Comparison of ENCODE assay signal across 2 cellular contexts in the genomic region with DNA sequence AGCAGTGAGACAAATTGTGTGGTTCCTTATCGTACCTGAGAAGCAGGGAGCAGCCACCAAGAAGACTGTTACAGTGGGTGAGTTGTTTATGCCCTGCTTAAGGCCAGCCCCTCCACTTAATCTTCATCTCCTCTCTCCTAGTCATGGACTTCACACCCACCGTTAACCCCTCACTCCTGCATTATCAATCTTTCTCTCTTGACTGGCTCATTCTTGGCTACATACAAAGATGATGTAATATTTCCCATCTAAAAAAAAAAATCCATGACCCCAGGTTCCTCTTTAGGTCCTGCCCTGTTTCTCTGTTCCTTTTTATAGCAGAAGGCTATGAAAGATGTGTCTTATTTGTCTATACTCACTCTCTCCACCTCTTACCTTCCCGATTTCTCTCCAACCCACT.
TF ChIP-seq lines count a peak whose summit lies in the region.

No MANE protein-coding gene starts in this region.

TF ChIP-seq in GM23338, 12 proteins besides CTCF, POLR2A, EP300 and RAD21:
- TF ChIP-seq EZH2 (IDR thresholded peaks at IDR 0.05; ENCODE audit: low read depth, unreplicated experiment): no peak
- no peak for TF ChIP-seq NANOG (IDR thresholded peaks at IDR 0.05; ENCODE audit: borderline replicate concordance)
- TF ChIP-seq, protein P1, sequence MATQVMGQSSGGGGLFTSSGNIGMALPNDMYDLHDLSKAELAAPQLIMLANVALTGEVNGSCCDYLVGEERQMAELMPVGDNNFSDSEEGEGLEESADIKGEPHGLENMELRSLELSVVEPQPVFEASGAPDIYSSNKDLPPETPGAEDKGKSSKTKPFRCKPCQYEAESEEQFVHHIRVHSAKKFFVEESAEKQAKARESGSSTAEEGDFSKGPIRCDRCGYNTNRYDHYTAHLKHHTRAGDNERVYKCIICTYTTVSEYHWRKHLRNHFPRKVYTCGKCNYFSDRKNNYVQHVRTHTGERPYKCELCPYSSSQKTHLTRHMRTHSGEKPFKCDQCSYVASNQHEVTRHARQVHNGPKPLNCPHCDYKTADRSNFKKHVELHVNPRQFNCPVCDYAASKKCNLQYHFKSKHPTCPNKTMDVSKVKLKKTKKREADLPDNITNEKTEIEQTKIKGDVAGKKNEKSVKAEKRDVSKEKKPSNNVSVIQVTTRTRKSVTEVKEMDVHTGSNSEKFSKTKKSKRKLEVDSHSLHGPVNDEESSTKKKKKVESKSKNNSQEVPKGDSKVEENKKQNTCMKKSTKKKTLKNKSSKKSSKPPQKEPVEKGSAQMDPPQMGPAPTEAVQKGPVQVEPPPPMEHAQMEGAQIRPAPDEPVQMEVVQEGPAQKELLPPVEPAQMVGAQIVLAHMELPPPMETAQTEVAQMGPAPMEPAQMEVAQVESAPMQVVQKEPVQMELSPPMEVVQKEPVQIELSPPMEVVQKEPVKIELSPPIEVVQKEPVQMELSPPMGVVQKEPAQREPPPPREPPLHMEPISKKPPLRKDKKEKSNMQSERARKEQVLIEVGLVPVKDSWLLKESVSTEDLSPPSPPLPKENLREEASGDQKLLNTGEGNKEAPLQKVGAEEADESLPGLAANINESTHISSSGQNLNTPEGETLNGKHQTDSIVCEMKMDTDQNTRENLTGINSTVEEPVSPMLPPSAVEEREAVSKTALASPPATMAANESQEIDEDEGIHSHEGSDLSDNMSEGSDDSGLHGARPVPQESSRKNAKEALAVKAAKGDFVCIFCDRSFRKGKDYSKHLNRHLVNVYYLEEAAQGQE (IDR thresholded peaks at IDR 0.05; ENCODE audit: unreplicated experiment): no peak
- no peak for TF ChIP-seq ZNF114 (CRISPR knock-in tag; IDR thresholded peaks at IDR 0.05)
- no peak for TF ChIP-seq ZNF331 (CRISPR knock-in tag; IDR thresholded peaks at IDR 0.05; ENCODE audit: low read depth)
- TF ChIP-seq CREB1 (CRISPR knock-in tag; IDR thresholded peaks at IDR 0.05; ENCODE audit: low read depth): no peak
- TF ChIP-seq, protein P2, sequence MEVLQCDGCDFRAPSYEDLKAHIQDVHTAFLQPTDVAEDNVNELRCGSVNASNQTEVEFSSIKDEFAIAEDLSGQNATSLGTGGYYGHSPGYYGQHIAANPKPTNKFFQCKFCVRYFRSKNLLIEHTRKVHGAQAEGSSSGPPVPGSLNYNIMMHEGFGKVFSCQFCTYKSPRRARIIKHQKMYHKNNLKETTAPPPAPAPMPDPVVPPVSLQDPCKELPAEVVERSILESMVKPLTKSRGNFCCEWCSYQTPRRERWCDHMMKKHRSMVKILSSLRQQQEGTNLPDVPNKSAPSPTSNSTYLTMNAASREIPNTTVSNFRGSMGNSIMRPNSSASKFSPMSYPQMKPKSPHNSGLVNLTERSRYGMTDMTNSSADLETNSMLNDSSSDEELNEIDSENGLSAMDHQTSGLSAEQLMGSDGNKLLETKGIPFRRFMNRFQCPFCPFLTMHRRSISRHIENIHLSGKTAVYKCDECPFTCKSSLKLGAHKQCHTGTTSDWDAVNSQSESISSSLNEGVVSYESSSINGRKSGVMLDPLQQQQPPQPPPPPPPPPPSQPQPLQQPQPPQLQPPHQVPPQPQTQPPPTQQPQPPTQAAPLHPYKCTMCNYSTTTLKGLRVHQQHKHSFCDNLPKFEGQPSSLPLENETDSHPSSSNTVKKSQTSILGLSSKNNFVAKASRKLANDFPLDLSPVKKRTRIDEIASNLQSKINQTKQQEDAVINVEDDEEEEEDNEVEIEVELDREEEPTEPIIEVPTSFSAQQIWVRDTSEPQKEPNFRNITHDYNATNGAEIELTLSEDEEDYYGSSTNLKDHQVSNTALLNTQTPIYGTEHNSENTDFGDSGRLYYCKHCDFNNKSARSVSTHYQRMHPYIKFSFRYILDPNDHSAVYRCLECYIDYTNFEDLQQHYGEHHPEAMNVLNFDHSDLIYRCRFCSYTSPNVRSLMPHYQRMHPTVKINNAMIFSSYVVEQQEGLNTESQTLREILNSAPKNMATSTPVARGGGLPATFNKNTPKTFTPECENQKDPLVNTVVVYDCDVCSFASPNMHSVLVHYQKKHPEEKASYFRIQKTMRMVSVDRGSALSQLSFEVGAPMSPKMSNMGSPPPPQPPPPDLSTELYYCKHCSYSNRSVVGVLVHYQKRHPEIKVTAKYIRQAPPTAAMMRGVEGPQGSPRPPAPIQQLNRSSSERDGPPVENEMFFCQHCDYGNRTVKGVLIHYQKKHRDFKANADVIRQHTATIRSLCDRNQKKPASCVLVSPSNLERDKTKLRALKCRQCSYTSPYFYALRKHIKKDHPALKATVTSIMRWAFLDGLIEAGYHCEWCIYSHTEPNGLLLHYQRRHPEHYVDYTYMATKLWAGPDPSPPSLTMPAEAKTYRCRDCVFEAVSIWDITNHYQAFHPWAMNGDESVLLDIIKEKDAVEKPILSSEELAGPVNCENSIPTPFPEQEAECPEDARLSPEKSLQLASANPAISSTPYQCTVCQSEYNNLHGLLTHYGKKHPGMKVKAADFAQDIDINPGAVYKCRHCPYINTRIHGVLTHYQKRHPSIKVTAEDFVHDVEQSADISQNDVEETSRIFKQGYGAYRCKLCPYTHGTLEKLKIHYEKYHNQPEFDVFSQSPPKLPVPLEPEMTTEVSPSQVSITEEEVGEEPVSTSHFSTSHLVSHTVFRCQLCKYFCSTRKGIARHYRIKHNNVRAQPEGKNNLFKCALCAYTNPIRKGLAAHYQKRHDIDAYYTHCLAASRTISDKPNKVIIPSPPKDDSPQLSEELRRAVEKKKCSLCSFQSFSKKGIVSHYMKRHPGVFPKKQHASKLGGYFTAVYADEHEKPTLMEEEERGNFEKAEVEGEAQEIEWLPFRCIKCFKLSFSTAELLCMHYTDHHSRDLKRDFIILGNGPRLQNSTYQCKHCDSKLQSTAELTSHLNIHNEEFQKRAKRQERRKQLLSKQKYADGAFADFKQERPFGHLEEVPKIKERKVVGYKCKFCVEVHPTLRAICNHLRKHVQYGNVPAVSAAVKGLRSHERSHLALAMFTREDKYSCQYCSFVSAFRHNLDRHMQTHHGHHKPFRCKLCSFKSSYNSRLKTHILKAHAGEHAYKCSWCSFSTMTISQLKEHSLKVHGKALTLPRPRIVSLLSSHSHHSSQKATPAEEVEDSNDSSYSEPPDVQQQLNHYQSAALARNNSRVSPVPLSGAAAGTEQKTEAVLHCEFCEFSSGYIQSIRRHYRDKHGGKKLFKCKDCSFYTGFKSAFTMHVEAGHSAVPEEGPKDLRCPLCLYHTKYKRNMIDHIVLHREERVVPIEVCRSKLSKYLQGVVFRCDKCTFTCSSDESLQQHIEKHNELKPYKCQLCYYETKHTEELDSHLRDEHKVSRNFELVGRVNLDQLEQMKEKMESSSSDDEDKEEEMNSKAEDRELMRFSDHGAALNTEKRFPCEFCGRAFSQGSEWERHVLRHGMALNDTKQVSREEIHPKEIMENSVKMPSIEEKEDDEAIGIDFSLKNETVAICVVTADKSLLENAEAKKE (CRISPR knock-in tag; IDR thresholded peaks at IDR 0.05): no peak
- TF ChIP-seq JUNB (IDR thresholded peaks at IDR 0.05; ENCODE audit: unreplicated experiment): no peak

TF ChIP-seq in GM12878, 131 proteins besides CTCF, POLR2A, EP300 and RAD21 (continues in another document):
- TF ChIP-seq CBX3 (IDR thresholded peaks at IDR 0.05; ENCODE audit: borderline replicate concordance, low read depth) (no peak), MTA2 (IDR thresholded peaks at IDR 0.05; ENCODE audit: low read depth) (no peak), RFX5 (IDR thresholded peaks at IDR 0.05; ENCODE audit: low read depth, low read length) (no peak), ETV6 (conservative IDR thresholded peaks at IDR 0.05 in 1 of 2, IDR thresholded peaks at IDR 0.05 in 1 of 2; ENCODE audit: borderline replicate concordance in 1 of 2, low read depth in 1 of 2) (no peak), YBX1 (IDR thresholded peaks at IDR 0.05) (no peak), GATAD2B (conservative IDR thresholded peaks at IDR 0.05; ENCODE audit: low read depth) (no peak), ZNF384 (IDR thresholded peaks at IDR 0.05; ENCODE audit: borderline replicate concordance, low read depth, low read length) (peak; percentile 40; the same call in 1 of the 2 replicates), SREBF2 (IDR thresholded peaks at IDR 0.05; ENCODE audit: low read length) (no peak), ATF7 (IDR thresholded peaks at IDR 0.05; ENCODE audit: low read depth) (peak; percentile 78), ASH2L (IDR thresholded peaks at IDR 0.05; ENCODE audit: borderline replicate concordance, low read depth) (no peak), MYC (IDR thresholded peaks at IDR 0.05; ENCODE audit: insufficient read depth, insufficient read length, insufficient replicate concordance, low read length, severe bottlenecking) (no peak), TAF1 (IDR thresholded peaks at IDR 0.05; ENCODE audit: borderline replicate concordance, low read depth, low read length) (no peak), ZNF217 (IDR thresholded peaks at IDR 0.05) (no peak), SMAD1 (IDR thresholded peaks at IDR 0.05; ENCODE audit: low read depth, partially characterized antibody) (no peak), SUZ12 (IDR thresholded peaks at IDR 0.05; ENCODE audit: unreplicated experiment) (no peak), NFXL1 (IDR thresholded peaks at IDR 0.05; ENCODE audit: borderline replicate concordance) (no peak), NR2F1 (conservative IDR thresholded peaks at IDR 0.05) (0 out of 2 replicates have a peak, but pooled peaks have one; percentile 12), MEF2A (IDR thresholded peaks at IDR 0.05; ENCODE audit: insufficient read depth, low read depth, low read length) (no peak), CHD4 (IDR thresholded peaks at IDR 0.05) (no peak)
- TF ChIP-seq, protein P1 (IDR thresholded peaks at IDR 0.05; ENCODE audit: low read depth, low read length): no peak
- TF ChIP-seq, protein P3, sequence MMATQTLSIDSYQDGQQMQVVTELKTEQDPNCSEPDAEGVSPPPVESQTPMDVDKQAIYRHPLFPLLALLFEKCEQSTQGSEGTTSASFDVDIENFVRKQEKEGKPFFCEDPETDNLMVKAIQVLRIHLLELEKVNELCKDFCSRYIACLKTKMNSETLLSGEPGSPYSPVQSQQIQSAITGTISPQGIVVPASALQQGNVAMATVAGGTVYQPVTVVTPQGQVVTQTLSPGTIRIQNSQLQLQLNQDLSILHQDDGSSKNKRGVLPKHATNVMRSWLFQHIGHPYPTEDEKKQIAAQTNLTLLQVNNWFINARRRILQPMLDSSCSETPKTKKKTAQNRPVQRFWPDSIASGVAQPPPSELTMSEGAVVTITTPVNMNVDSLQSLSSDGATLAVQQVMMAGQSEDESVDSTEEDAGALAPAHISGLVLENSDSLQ (IDR thresholded peaks at IDR 0.05): no peak
- TF ChIP-seq, protein P4, sequence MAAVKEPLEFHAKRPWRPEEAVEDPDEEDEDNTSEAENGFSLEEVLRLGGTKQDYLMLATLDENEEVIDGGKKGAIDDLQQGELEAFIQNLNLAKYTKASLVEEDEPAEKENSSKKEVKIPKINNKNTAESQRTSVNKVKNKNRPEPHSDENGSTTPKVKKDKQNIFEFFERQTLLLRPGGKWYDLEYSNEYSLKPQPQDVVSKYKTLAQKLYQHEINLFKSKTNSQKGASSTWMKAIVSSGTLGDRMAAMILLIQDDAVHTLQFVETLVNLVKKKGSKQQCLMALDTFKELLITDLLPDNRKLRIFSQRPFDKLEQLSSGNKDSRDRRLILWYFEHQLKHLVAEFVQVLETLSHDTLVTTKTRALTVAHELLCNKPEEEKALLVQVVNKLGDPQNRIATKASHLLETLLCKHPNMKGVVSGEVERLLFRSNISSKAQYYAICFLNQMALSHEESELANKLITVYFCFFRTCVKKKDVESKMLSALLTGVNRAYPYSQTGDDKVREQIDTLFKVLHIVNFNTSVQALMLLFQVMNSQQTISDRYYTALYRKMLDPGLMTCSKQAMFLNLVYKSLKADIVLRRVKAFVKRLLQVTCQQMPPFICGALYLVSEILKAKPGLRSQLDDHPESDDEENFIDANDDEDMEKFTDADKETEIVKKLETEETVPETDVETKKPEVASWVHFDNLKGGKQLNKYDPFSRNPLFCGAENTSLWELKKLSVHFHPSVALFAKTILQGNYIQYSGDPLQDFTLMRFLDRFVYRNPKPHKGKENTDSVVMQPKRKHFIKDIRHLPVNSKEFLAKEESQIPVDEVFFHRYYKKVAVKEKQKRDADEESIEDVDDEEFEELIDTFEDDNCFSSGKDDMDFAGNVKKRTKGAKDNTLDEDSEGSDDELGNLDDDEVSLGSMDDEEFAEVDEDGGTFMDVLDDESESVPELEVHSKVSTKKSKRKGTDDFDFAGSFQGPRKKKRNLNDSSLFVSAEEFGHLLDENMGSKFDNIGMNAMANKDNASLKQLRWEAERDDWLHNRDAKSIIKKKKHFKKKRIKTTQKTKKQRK (IDR thresholded peaks at IDR 0.05; ENCODE audit: low read depth, low read length): no peak
- TF ChIP-seq, protein P5, sequence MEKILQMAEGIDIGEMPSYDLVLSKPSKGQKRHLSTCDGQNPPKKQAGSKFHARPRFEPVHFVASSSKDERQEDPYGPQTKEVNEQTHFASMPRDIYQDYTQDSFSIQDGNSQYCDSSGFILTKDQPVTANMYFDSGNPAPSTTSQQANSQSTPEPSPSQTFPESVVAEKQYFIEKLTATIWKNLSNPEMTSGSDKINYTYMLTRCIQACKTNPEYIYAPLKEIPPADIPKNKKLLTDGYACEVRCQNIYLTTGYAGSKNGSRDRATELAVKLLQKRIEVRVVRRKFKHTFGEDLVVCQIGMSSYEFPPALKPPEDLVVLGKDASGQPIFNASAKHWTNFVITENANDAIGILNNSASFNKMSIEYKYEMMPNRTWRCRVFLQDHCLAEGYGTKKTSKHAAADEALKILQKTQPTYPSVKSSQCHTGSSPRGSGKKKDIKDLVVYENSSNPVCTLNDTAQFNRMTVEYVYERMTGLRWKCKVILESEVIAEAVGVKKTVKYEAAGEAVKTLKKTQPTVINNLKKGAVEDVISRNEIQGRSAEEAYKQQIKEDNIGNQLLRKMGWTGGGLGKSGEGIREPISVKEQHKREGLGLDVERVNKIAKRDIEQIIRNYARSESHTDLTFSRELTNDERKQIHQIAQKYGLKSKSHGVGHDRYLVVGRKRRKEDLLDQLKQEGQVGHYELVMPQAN (conservative IDR thresholded peaks at IDR 0.05): no peak
